In genomic region chr15:50828610-50829206, GRCh38 we compare ENCODE assay signal across 9 cellular contexts.
DNase-seq lines count a peak whose midpoint lies in the region; ATAC-seq, FAIRE-seq and TF ChIP-seq lines count a peak whose summit lies in the region.
"Had no signal": no experiment of that assay in that cellular context is flagged by ENCODE, and none has a peak within 500 bp of the region (broad histone marks: within the 10 kb centered on the region; RNA-seq: fewer than 3 reads in every experiment).

No MANE protein-coding gene starts in this region.

- WGBS in A549 (ENCODE audit: missing lambda C conversion rate), result 36% methylated on average over 4 of the region's 4 CpGs

- H3K79me2 ChIP-seq in astrocyte (ENCODE audit: insufficient read depth, low read length), result no peaks in the 10 kb centered on the region

- DNase-seq in A549 (ENCODE audit: low read depth in 1 of 2, low spot score in 1 of 2) (peak; percentile 55 to 76), HS-5 (ENCODE audit: low read depth) (peak; percentile 77), astrocyte (ENCODE audit: low read depth) (peak; percentile 90), kidney glomerular epithelial cell (lab: John Stamatoyannopoulos, UW) (peak; percentile 99), GM20000 (ENCODE audit: low spot score) (no peak)
- no peak for DNase-seq in stimulated activated CD4-positive, alpha-beta T cell treated with anti-CD3 and anti-CD28 coated beads, Interleukin-4, amount 100 ng/mL, for 1 hour
- DNase-seq: activated T-cell treated with anti-CD3 and anti-CD28 coated beads, Interleukin-2, amount 50 U/mL, for 4 hours had no signal

- H3K4me3 Mint-ChIP-seq in astrocyte (ENCODE audit: unreplicated experiment), result peak overlapping the region; percentile 28
- H3K4me3 Mint-ChIP-seq in stimulated activated memory B cell treated with anti-CD40 and anti-IgM and Interleukin-4, amounts not matched to agents 10 μg/mL and 1 μg/mL and 100 μg/mL, for 72 hours, result no peak overlapping the region
- H3K4me3 Mint-ChIP-seq: activated T-cell treated with anti-CD3 and anti-CD28 coated beads, Interleukin-2, amount 50 U/mL, for 4 hours had no signal

- no peaks in the 10 kb centered on the region for H3K36me3 Mint-ChIP-seq in astrocyte (ENCODE audit: low read depth, unreplicated experiment)
- no peaks in the 10 kb centered on the region for H3K36me3 Mint-ChIP-seq in stimulated activated memory B cell treated with anti-CD40 and anti-IgM and Interleukin-4, amounts not matched to agents 10 μg/mL and 1 μg/mL and 100 μg/mL, for 72 hours

- POLR2A ChIA-PET in A549 (lab: Yijun Ruan, JAX), result interaction anchor here (0.6 kb wide), 1 partner anchor 63 kb away, joined by 3 read pairs; the partner anchor contains the start of gene SPPL2A

- no peak overlapping the region for H3K9ac ChIP-seq in astrocyte (ENCODE audit: low read length)

- peak overlapping the region; percentile 86 for H3K27ac Mint-ChIP-seq in astrocyte (ENCODE audit: unreplicated experiment)
- H3K27ac Mint-ChIP-seq in stimulated activated memory B cell treated with anti-CD40 and anti-IgM and Interleukin-4, amounts not matched to agents 10 μg/mL and 1 μg/mL and 100 μg/mL, for 72 hours, result no peak overlapping the region

- H3K9me3 ChIP-seq in A549 (no peaks in the 10 kb centered on the region), astrocyte (ENCODE audit: insufficient read depth, low read depth, low read length) (no peaks in the 10 kb centered on the region)

- H3K4me2 ChIP-seq in A549 (peak overlapping the region; percentile 26), astrocyte (ENCODE audit: low read length) (peak overlapping the region; percentile 35)

- peaks cover 35% of the 10 kb centered on the region for H3K4me1 Mint-ChIP-seq in astrocyte (ENCODE audit: low read depth, unreplicated experiment)
- no peaks in the 10 kb centered on the region for H3K4me1 Mint-ChIP-seq in stimulated activated memory B cell treated with anti-CD40 and anti-IgM and Interleukin-4, amounts not matched to agents 10 μg/mL and 1 μg/mL and 100 μg/mL, for 72 hours

- H3K4me3 ChIP-seq in A549 (no peak overlapping the region), astrocyte (ENCODE audit: insufficient read depth, low read depth, low read length) (no peak overlapping the region)

- ATAC-seq in A549 (peak; percentile 88 to 97), GM19324 (IDR thresholded peaks at IDR 0.05; ENCODE audit: low FRiP score, unreplicated experiment) (no peak)
- ATAC-seq in stimulated activated memory B cell treated with anti-CD40 and anti-IgM and Interleukin-4, amounts not matched to agents 10 μg/mL and 1 μg/mL and 100 μg/mL, for 72 hours, result no peak
- ATAC-seq: activated T-cell treated with anti-CD3 and anti-CD28 coated beads, Interleukin-2, amount 50 U/mL, for 4 hours had no signal

- no peak overlapping the region for H2AFZ ChIP-seq in astrocyte (ENCODE audit: low read depth, low read length)

- no peak for TF ChIP-seq EP300 in A549 (IDR thresholded peaks at IDR 0.05)

- H3K27me3 ChIP-seq in astrocyte (ENCODE audit: insufficient read depth, low read length), result no peaks in the 10 kb centered on the region

- FAIRE-seq in A549 (lab: Jason Lieb, UNC) (peak; percentile 72), astrocyte (lab: Jason Lieb, UNC) (peak; percentile 84)

- TF ChIP-seq CTCF in A549 (IDR thresholded peaks at IDR 0.05), result no peak
- no peak for TF ChIP-seq CTCF in astrocyte (IDR thresholded peaks at IDR 0.05; ENCODE audit: insufficient read depth, low read depth, low read length)
- TF ChIP-seq CTCF in GM20000 (IDR thresholded peaks at IDR 0.05; ENCODE audit: extremely low read depth, missing control alignments), result no peak

- H3K4me1 ChIP-seq in A549, result peaks cover 9% of the 10 kb centered on the region; the same call in 2 of the 3 replicates
- H3K4me1 ChIP-seq in astrocyte (ENCODE audit: insufficient read depth, low read length), result peaks cover 3% of the 10 kb centered on the region

- no peaks in the 10 kb centered on the region for H3K36me3 ChIP-seq in astrocyte (ENCODE audit: insufficient read depth, low read length)

- H3K27ac ChIP-seq in A549 (no peak overlapping the region), astrocyte (ENCODE audit: low read depth, low read length) (no peak overlapping the region)

- H4K20me1 ChIP-seq in astrocyte (ENCODE audit: insufficient read depth, low read length), result no peaks in the 10 kb centered on the region

- no peak for TF ChIP-seq POLR2A in A549 (IDR thresholded peaks at IDR 0.05; ENCODE audit: low read length)

- CTCF ChIA-PET in A549 (lab: Yijun Ruan, JAX), result interaction anchor here (0.7 to 2.8 kb wide), 4 partner anchors 18 to 67 kb away, joined by 3 to 10 read pairs (median 3); no protein-coding TSS in a partner anchor

- no peaks in the 10 kb centered on the region for H3K27me3 Mint-ChIP-seq in astrocyte (ENCODE audit: low read depth, unreplicated experiment)
- H3K27me3 Mint-ChIP-seq in stimulated activated memory B cell treated with anti-CD40 and anti-IgM and Interleukin-4, amounts not matched to agents 10 μg/mL and 1 μg/mL and 100 μg/mL, for 72 hours, result peaks cover 9% of the 10 kb centered on the region

- H3K9me3 Mint-ChIP-seq in astrocyte (ENCODE audit: unreplicated experiment), result no peaks in the 10 kb centered on the region
- no peaks in the 10 kb centered on the region for H3K9me3 Mint-ChIP-seq in stimulated activated memory B cell treated with anti-CD40 and anti-IgM and Interleukin-4, amounts not matched to agents 10 μg/mL and 1 μg/mL and 100 μg/mL, for 72 hours
- H3K9me3 Mint-ChIP-seq: activated T-cell treated with anti-CD3 and anti-CD28 coated beads, Interleukin-2, amount 50 U/mL, for 4 hours had no signal

- TF ChIP-seq RAD21 in A549 (conservative IDR thresholded peaks at IDR 0.05 in 1 of 2, IDR thresholded peaks at IDR 0.05 in 1 of 2), result no peak

TF ChIP-seq in A549, 52 proteins besides CTCF, POLR2A, EP300 and RAD21:
- TF ChIP-seq MAFK (IDR thresholded peaks at IDR 0.05; ENCODE audit: partially characterized antibody), result peak; percentile 96
- peak; percentile 89 to 95 for TF ChIP-seq CEBPB (IDR thresholded peaks at IDR 0.05)
- no peak for TF ChIP-seq FOSL2 (IDR thresholded peaks at IDR 0.05)
- peak; percentile 26; the same call in 1 of the 2 replicates for TF ChIP-seq FOSL2 (CRISPR knock-in tag; IDR thresholded peaks at IDR 0.05)
- TF ChIP-seq ZFP36 (IDR thresholded peaks at IDR 0.05; ENCODE audit: borderline replicate concordance, partially characterized antibody), result no peak
- TF ChIP-seq HOXB13 (CRISPR knock-in tag; IDR thresholded peaks at IDR 0.05; ENCODE audit: low read depth), result no peak
- TF ChIP-seq, protein P1, sequence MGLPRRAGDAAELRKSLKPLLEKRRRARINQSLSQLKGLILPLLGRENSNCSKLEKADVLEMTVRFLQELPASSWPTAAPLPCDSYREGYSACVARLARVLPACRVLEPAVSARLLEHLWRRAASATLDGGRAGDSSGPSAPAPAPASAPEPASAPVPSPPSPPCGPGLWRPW (IDR thresholded peaks at IDR 0.05), result 0 out of 2 replicates have a peak, but pooled peaks have one; percentile 28

Comparison
In these comparisons a context has a peak if more than half of its experiments do, and no peak if none do; other contexts are left out.
1. ATAC-seq: peak in A549 (2 of 2); none in stimulated activated memory B cell treated with anti-CD40 and anti-IgM and Interleukin-4, amounts not matched to agents 10 μg/mL and 1 μg/mL and 100 μg/mL, for 72 hours (single experiment) and GM19324 (single experiment).
2. DNase-seq: peak in A549 (2 of 2), HS-5 (single experiment), astrocyte (single experiment) and kidney glomerular epithelial cell (single experiment); none in stimulated activated CD4-positive, alpha-beta T cell treated with anti-CD3 and anti-CD28 coated beads, Interleukin-4, amount 100 ng/mL, for 1 hour (single experiment) and GM20000 (single experiment).